ENCODE assay signal across 14 cellular contexts in genomic region chr4:152399246-152399645, GRCh38.
DNase-seq lines count a peak whose midpoint lies in the region; ATAC-seq, FAIRE-seq and TF ChIP-seq lines count a peak whose summit lies in the region.
"Had no signal": no experiment of that assay in that cellular context is flagged by ENCODE, and none has a peak within 500 bp of the region (broad histone marks: within the 10 kb centered on the region; RNA-seq: fewer than 3 reads in every experiment).

No MANE protein-coding gene starts in this region.

- peaks cover 0 to 6% (median 4%) of the 10 kb centered on the region in 3 donors for H3K36me3 Mint-ChIP-seq in immature natural killer cell

- peaks cover 36 to 68% of the 10 kb centered on the region in 2 donors for H3K4me1 Mint-ChIP-seq in immature natural killer cell

- no peak for TF ChIP-seq POLR2A in GM12891 (IDR thresholded peaks at IDR 0.05; ENCODE audit: low read depth, low read length)

- H3K4me3 Mint-ChIP-seq in immature natural killer cell: peak overlapping the region; percentile 1 to 54 (median 44)
- H3K4me3 Mint-ChIP-seq: brain had no signal

- no peaks in the 10 kb centered on the region for H3K27me3 Mint-ChIP-seq in immature natural killer cell (ENCODE audit: low read depth in 3 of 3)

- peak; percentile 59 for ATAC-seq in HG02610 (IDR thresholded peaks at IDR 0.05; ENCODE audit: unreplicated experiment)
- ATAC-seq: left cardiac atrium had no signal

- H3K9me3 Mint-ChIP-seq in immature natural killer cell: no peaks in the 10 kb centered on the region
- H3K9me3 Mint-ChIP-seq: brain had no signal

- DNase-seq in GM12891 (ENCODE audit: insufficient read length, low spot score) (no peak), NOMO-1 (lab: John Stamatoyannopoulos, UW; ENCODE audit: unreplicated experiment in 2 of 2) (peak; percentile 64 to 93), immature natural killer cell (no peak), midbrain (lab: John Stamatoyannopoulos, UW) (no peak), NCI-H524 (lab: John Stamatoyannopoulos, UW) (no peak), NCI-H510A treated with DMSO at 0.1 percent for 48 hours (lab: John Stamatoyannopoulos, UW) (no peak), NCI-H748 (lab: John Stamatoyannopoulos, UW; ENCODE audit: unreplicated experiment) (no peak)
- DNase-seq: activated T-cell treated with anti-CD3 and anti-CD28 coated beads for 4 hours, left cardiac atrium, ovary, SW 1271, upper lobe of left lung had no signal

- H3K27ac Mint-ChIP-seq in immature natural killer cell: peak overlapping the region in 3 of 6 donors; percentile 45 to 48 (median 46)
- H3K27ac Mint-ChIP-seq: brain had no signal

- FAIRE-seq in GM12891 (lab: Jason Lieb, UNC): peak; percentile 77

TF ChIP-seq in GM12891, 5 proteins besides CTCF, POLR2A, EP300 and RAD21:
- no peak for TF ChIP-seq POU2F2 (IDR thresholded peaks at IDR 0.05; ENCODE audit: low read depth, low read length)
- TF ChIP-seq SPI1 (IDR thresholded peaks at IDR 0.05; ENCODE audit: low read depth, low read length): peak; percentile 33; the same call in 1 of the 2 replicates
- TF ChIP-seq TAF1 (IDR thresholded peaks at IDR 0.05; ENCODE audit: low read depth, low read length): no peak
- no peak for TF ChIP-seq POLR2AphosphoS5 (IDR thresholded peaks at IDR 0.05; ENCODE audit: low read depth, low read length)

Comparison
In these comparisons a context has a peak if more than half of its experiments do, and no peak if none do; other contexts are left out.
1. DNase-seq: peak in NOMO-1 (2 of 2); none in GM12891 (single experiment), immature natural killer cell (0 of 3), midbrain (single experiment), NCI-H524 (0 of 2), NCI-H510A treated with DMSO at 0.1 percent for 48 hours (single experiment) and NCI-H748 (single experiment).